11 cellular contexts compared by ENCODE assay signal in the genomic region with DNA sequence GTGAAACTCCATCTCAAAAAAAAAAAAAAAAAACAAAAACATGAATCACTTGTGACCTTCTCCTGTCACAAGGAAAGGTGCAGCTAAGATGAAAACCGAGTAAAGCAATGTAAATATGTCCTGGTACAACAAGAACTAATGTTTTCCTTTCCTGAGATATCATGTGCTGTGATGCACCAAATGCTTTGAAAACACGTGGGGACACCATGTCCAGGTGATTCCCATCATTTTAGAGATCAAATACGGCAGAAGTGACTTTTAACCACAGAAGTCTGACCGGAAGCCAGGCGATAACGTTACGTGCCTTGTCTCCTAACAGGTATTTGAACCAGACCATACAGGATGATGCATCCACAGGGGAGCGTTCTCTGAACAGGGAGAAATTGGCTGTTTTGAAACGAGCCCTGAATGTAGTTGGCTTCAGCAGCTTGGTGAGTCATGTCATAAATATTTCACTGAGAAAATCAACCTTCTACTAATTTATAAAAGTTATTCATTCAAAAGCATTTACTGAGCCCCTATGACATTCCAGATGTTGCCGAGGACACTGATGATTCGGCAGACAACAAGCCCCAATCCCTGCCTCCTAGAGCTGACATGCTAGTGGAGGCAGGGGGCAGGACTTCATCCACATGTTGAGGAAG.
DNase-seq lines count a peak whose midpoint lies in the region; ATAC-seq and TF ChIP-seq lines count a peak whose summit lies in the region.
"Had no signal": no experiment of that assay in that cellular context is flagged by ENCODE, and none has a peak within 500 bp of the region (broad histone marks: within the 10 kb centered on the region; RNA-seq: fewer than 3 reads in every experiment).

No MANE protein-coding gene starts in this region.

- H3K4me1 Mint-ChIP-seq in chondrocyte (ENCODE audit: low read depth): peaks cover 26% of the 10 kb centered on the region

- DNase-seq in AG08396 (ENCODE audit: low spot score) (peak; percentile 52), M059J (ENCODE audit: low read depth) (peak; percentile 82), chondrocyte (ENCODE audit: low spot score) (no peak), lung microvascular endothelial cell (ENCODE audit: low read depth in 2 of 2) (peak; percentile 49 to 83), gastrocnemius medialis (no peak), OCI-M1 (lab: John Stamatoyannopoulos, UW) (no peak), Right ventricle myocardium superior (no peak)
- DNase-seq: activated T-cell treated with anti-CD3 and anti-CD28 coated beads, Interleukin-2, amount 50 U/mL, for 1 hour; CD8-positive, alpha-beta T cell; midbrain had no signal

- no peaks in the 10 kb centered on the region for H3K9me3 ChIP-seq in gastrocnemius medialis

- H3K4me1 ChIP-seq in gastrocnemius medialis: no peaks in the 10 kb centered on the region

- H3K4me3 ChIP-seq in gastrocnemius medialis: no peak overlapping the region

- TF ChIP-seq POLR2A in gastrocnemius medialis (IDR thresholded peaks at IDR 0.05): no peak

- H3K36me3 Mint-ChIP-seq in chondrocyte (ENCODE audit: low read depth): no peaks in the 10 kb centered on the region
- H3K36me3 Mint-ChIP-seq: CD8-positive, alpha-beta T cell had no signal

- no peaks in the 10 kb centered on the region for H3K36me3 ChIP-seq in gastrocnemius medialis

- H3K27me3 Mint-ChIP-seq in chondrocyte (ENCODE audit: low read depth): no peaks in the 10 kb centered on the region

- peak overlapping the region; percentile 35 for H3K4me3 Mint-ChIP-seq in chondrocyte (ENCODE audit: unreplicated experiment)
- H3K4me3 Mint-ChIP-seq: CD8-positive, alpha-beta T cell had no signal

- ATAC-seq in HG03108 (IDR thresholded peaks at IDR 0.05; ENCODE audit: unreplicated experiment): no peak
- no peak for ATAC-seq in gastrocnemius medialis
- ATAC-seq in Right ventricle myocardium superior (ENCODE audit: poor library complexity): no peak
- ATAC-seq: CD8-positive, alpha-beta T cell had no signal

- intact Hi-C loops in gastrocnemius medialis (cut with DNase I; ENCODE audit: low total_unique reads): no loop called here
- intact Hi-C loops in Right ventricle myocardium superior (cut with DNase I): no loop called here

- TF ChIP-seq CTCF in chondrocyte (IDR thresholded peaks at IDR 0.05) (peak; percentile 46), gastrocnemius medialis (IDR thresholded peaks at IDR 0.05 in 4 of 5, conservative IDR thresholded peaks at IDR 0.05 in 1 of 5) (no peak)

- in situ Hi-C loops in gastrocnemius medialis (cut with MboI; ENCODE audit: low sequenced_read_pairs in 4 of 4): loop anchor here in 3 of 4 donors (25.0 kb wide), 3 partner anchors 830 to 1855 kb away; a partner anchor contains a TSS

- H3K27me3 ChIP-seq in gastrocnemius medialis: no peaks in the 10 kb centered on the region

- H3K27ac Mint-ChIP-seq in chondrocyte (ENCODE audit: unreplicated experiment): peak overlapping the region; percentile 87
- H3K27ac Mint-ChIP-seq: CD8-positive, alpha-beta T cell had no signal

- H3K27ac ChIP-seq in gastrocnemius medialis: no peak overlapping the region

- H3K9me3 Mint-ChIP-seq in chondrocyte (ENCODE audit: low read depth): no peaks in the 10 kb centered on the region
- H3K9me3 Mint-ChIP-seq: CD8-positive, alpha-beta T cell had no signal

Comparison
In these comparisons a context has a peak if more than half of its experiments do, and no peak if none do; other contexts are left out.
1. DNase-seq: peak in AG08396 (single experiment), M059J (single experiment) and lung microvascular endothelial cell (2 of 2); none in chondrocyte (single experiment), gastrocnemius medialis (0 of 2), OCI-M1 (single experiment) and Right ventricle myocardium superior (single experiment).